In genomic region chr16:85481206-85481605, GRCh38 we compare ENCODE assay signal across 25 cellular contexts.
"Had no signal": no experiment of that assay in that cellular context is flagged by ENCODE, and none has a peak within 500 bp of the region (broad histone marks: within the 10 kb centered on the region; RNA-seq: fewer than 3 reads in every experiment).

No MANE protein-coding gene starts in this region.

- H3K27ac ChIP-seq: body of pancreas, esophagus muscularis mucosa, left lung, upper lobe of left lung had no signal

- H3K4me3 Mint-ChIP-seq: activated CD8-positive, alpha-beta T cell treated with anti-CD3 and anti-CD28 coated beads, Interleukin-2, amount 10 ng/mL, durations not matched to agents 7 days and 5 days; central memory CD8-positive, alpha-beta T cell; naive thymus-derived CD8-positive, alpha-beta T cell; T-helper 17 cell had no signal

- H3K4me1 ChIP-seq: body of pancreas had no signal

- H3K4me1 Mint-ChIP-seq: central memory CD8-positive, alpha-beta T cell had no signal

- H3K36me3 Mint-ChIP-seq: activated naive CD4-positive, alpha-beta T cell treated with anti-CD3 and anti-CD28 coated beads, Interleukin-2, amount 50 U/mL, for 72 hours; naive thymus-derived CD8-positive, alpha-beta T cell had no signal

- H3K9me3 ChIP-seq: body of pancreas, esophagus muscularis mucosa, left lung, mucosa of descending colon, upper lobe of left lung had no signal

- H3K27ac Mint-ChIP-seq: activated CD8-positive, alpha-beta T cell treated with anti-CD3 and anti-CD28 coated beads, Interleukin-2, amount 10 ng/mL, durations not matched to agents 7 days and 5 days; T-helper 17 cell had no signal

- H3K27me3 ChIP-seq: body of pancreas, esophagus muscularis mucosa, left lung, upper lobe of left lung had no signal

- FAIRE-seq: kidney had no signal

- H3K4me3 ChIP-seq: body of pancreas, esophagus muscularis mucosa, left lung, mucosa of descending colon, upper lobe of left lung had no signal

- ATAC-seq: activated CD8-positive, alpha-beta T cell treated with anti-CD3 and anti-CD28 coated beads, Interleukin-2, amount 10 ng/mL, durations not matched to agents 7 days and 5 days; activated naive CD4-positive, alpha-beta T cell treated with anti-CD3 and anti-CD28 coated beads, Interleukin-2, amount 50 U/mL, for 72 hours; naive thymus-derived CD8-positive, alpha-beta T cell; T-helper 17 cell had no signal

- H3K36me3 ChIP-seq: esophagus muscularis mucosa, left lung, upper lobe of left lung had no signal

- H3K27me3 Mint-ChIP-seq: naive thymus-derived CD8-positive, alpha-beta T cell had no signal

- H3K9me3 Mint-ChIP-seq: activated naive CD4-positive, alpha-beta T cell treated with anti-CD3 and anti-CD28 coated beads, Interleukin-2, amount 50 U/mL, for 72 hours; central memory CD8-positive, alpha-beta T cell; naive thymus-derived CD8-positive, alpha-beta T cell had no signal

- DNase-seq: activated CD4-positive, alpha-beta T cell treated with anti-CD3 and anti-CD28 coated beads for 48 hours; activated CD8-positive, alpha-beta memory T cell treated with anti-CD3 and anti-CD28 coated beads, Interleukin-2, amount 50 U/mL, for 4 hours; activated CD8-positive, alpha-beta T cell treated with anti-CD3 and anti-CD28 coated beads, Interleukin-2, amount 10 ng/mL, durations not matched to agents 7 days and 5 days; activated effector memory CD4-positive, alpha-beta T cell treated with anti-CD3 and anti-CD28 coated beads, Interleukin-2, amount 50 U/mL, for 16 hours; activated T-cell treated with anti-CD3 and anti-CD28 coated beads, Interleukin-2, amount 50 U/mL, for 48 hours; amygdala; body of pancreas; cortex of kidney; effector CD4-positive, alpha-beta T cell; hypothalamus; kidney; left lung; mammary epithelial cell; naive thymus-derived CD8-positive, alpha-beta T cell; nucleus accumbens; posterior cingulate gyrus; stimulated activated CD4-positive, alpha-beta T cell treated with anti-CD3 and anti-CD28 coated beads, Interleukin-2, amount 100 ng/mL, for 48 hours; stimulated activated naive CD4-positive, alpha-beta T cell; substantia nigra; T-helper 17 cell had no signal
